ENCODE assay signal across 8 cellular contexts in the genomic region with DNA sequence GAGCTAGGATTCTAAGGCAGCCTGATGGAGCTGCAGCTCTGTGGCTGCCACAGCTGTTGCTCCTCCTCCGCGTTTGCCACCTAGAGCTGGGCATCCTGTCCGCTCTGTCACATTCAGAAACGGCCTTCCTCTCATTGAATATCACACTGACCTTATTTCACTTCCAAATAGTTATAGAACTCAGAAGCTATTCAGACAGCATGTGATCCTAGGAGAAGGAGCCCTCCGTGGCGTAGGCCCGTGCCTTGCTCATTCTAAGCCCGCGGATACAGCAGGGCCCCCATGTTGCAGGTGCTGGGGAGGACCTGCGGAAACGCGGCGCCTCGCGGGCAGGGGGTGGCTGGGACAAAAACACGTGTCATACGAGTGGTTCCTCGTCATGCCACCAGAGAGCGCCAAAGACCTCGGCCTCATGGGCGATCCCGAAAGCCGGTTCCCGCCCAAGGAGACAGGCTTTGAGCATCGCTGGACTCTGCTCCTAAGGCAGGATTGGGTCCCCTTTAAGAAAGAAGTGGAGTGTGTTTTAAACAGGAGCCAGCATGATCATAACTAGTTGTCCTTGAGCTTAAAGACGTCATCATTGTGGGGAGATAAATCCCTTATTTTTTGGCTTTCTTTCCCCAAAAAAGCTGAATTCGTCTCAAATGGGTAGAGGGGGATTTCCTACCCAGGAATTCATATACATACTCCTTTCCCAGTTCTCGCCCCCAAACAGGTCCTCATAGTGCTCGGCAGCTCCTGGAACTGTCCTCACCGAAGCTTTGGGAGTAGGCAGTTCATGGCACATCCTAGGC. TPM values are rescaled to one million over a fixed set of nuclear protein-coding genes. Genes with fewer than 3 reads are reported as not detected.
DNase-seq lines count a peak whose midpoint lies in the region; ATAC-seq and TF ChIP-seq lines count a peak whose summit lies in the region.

No MANE protein-coding gene starts in this region.

- BruUV-seq in Panc1 (replicated peaks; lab: Mats Ljungman, UMichigan): no TSS peak

- CTCF ChIA-PET in Panc1 (lab: Charles Lee): interaction anchor here (0.6 to 1.5 kb wide), 7 partner anchors 132 to 694 kb away, joined by 3 to 8 read pairs (median 5); no protein-coding TSS in a partner anchor

- peak overlapping the region in 1 of 2 experiments; percentile 43; a peak in 2 of 4 replicates for H3K4me3 ChIP-seq in Panc1 (ENCODE audit: low read depth in 2 of 2, low read length in 2 of 2)
- peak overlapping the region; percentile 31 for H3K4me3 ChIP-seq in fibroblast of the aortic adventitia (ENCODE audit: low read depth, low read length)

- peak; percentile 97 for TF ChIP-seq CTCF in Panc1 (IDR thresholded peaks at IDR 0.05)
- TF ChIP-seq CTCF in fibroblast of the aortic adventitia (IDR thresholded peaks at IDR 0.05; ENCODE audit: insufficient read depth, low read length): peak; percentile 90

- no peaks in the 10 kb centered on the region for H3K36me3 ChIP-seq in Panc1 (ENCODE audit: control insufficient read depth, insufficient read depth, low read length)

- no peaks in the 10 kb centered on the region for H3K27me3 ChIP-seq in Panc1 (ENCODE audit: control insufficient read depth, insufficient read depth, low read length)

- H3K4me1 ChIP-seq in Panc1 (ENCODE audit: control insufficient read depth, insufficient read depth, low read length): no peaks in the 10 kb centered on the region

- DNase-seq in DMS 273 treated with DMSO at 0.1 percent for 48 hours (lab: John Stamatoyannopoulos, UW): peak; percentile 57
- DNase-seq in HuH-7 (ENCODE audit: low spot score): peak; percentile 84
- peak; percentile 58 for DNase-seq in Panc1 (ENCODE audit: low read depth, low spot score)
- peak; percentile 63 for DNase-seq in activated T-helper 1 cell treated with Interleukin-2 at 50 U/mL for 16 hours (ENCODE audit: low read depth)
- peak; percentile 68 for DNase-seq in fibroblast of the aortic adventitia (ENCODE audit: low read depth)
- DNase-seq in nucleus accumbens (lab: John Stamatoyannopoulos, UW): peak in 53 of 56 donors; percentile 13 to 86 (median 61)
- peak; percentile 36 for DNase-seq in stromal cell of bone marrow (ENCODE audit: low read depth)

- intact Hi-C loops in Panc1 (cut with micrococcal nuclease; ENCODE audit: unreplicated experiment): loop anchor here (1.0 to 2.0 kb wide), 2 partner anchors 211 to 693 kb away; no protein-coding TSS in a partner anchor

- no peak overlapping the region for H3K27ac ChIP-seq in Panc1 (ENCODE audit: low read length)

- no peaks in the 10 kb centered on the region for H3K9me3 ChIP-seq in Panc1 (ENCODE audit: control insufficient read depth, insufficient read depth, low read depth, low read length)

- in situ Hi-C loops in Panc1 (cut with HindIII; ENCODE audit: low pct_unique_long_range_greater_than_20kb, low sequenced_read_pairs): no loop called here

- peak; percentile 83 for ATAC-seq in GM21528 (IDR thresholded peaks at IDR 0.05; ENCODE audit: low FRiP score, unreplicated experiment)
- ATAC-seq in Panc1: peak; percentile 94

- POLR2A ChIA-PET in Panc1 (lab: Charles Lee): no interaction called here

RNA-seq across cellular contexts. Expression of a gene that starts 17.9 kb away (rescaled TPM):
- 28.0 TPM for total RNA-seq in Panc1 (2021; ENCODE audit: unreplicated experiment)
- polyA plus RNA-seq in Panc1 (2012; ENCODE audit: insufficient read length): 5.9 TPM
- 9.3 and 33.6 TPM in 2 replicates for total RNA-seq in fibroblast of the aortic adventitia (ENCODE audit: low replicate concordance)
